12 cellular contexts compared by ENCODE assay signal in genomic region chr1:53737648-53738204, GRCh38. TPM values are rescaled to one million over a fixed set of nuclear protein-coding genes. Genes with fewer than 3 reads are reported as not detected.
A peak's percentile ranks its signal among the peaks of the same experiment; 100 is the strongest.
DNase-seq lines count a peak whose midpoint lies in the region; ATAC-seq, FAIRE-seq and TF ChIP-seq lines count a peak whose summit lies in the region.
"Had no signal": no experiment of that assay in that cellular context is flagged by ENCODE, and none has a peak within 500 bp of the region (broad histone marks: within the 10 kb centered on the region; RNA-seq: fewer than 3 reads in every experiment).

No MANE protein-coding gene starts in this region.

- no peaks in the 10 kb centered on the region for H3K79me1 ChIP-seq in H9 (ENCODE audit: insufficient read depth, low read depth, low read length, poor library complexity, severe bottlenecking)

- no peak overlapping the region for H3K9ac ChIP-seq in H9 (ENCODE audit: extremely low read depth, insufficient read length, low read length)
- peak overlapping the region; percentile 95 for H3K9ac ChIP-seq in astrocyte (ENCODE audit: low read length)

- peaks cover 9 to 17% of the 10 kb centered on the region in 2 experiments for H3K4me1 Mint-ChIP-seq in H9
- H3K4me1 Mint-ChIP-seq in astrocyte (ENCODE audit: low read depth, unreplicated experiment), result peaks cover 9% of the 10 kb centered on the region

- peaks cover 11% of the 10 kb centered on the region for H3K23me2 ChIP-seq in H9 (ENCODE audit: insufficient read length, low read depth, low read length, poor library complexity, severe bottlenecking)

- intact Hi-C loops in gastrocnemius medialis (cut with DNase I; ENCODE audit: low total_unique reads), result no loop called here

- no peak overlapping the region for H3K14ac ChIP-seq in H9 (ENCODE audit: insufficient read depth, low read length)

- H3K4ac ChIP-seq in H9 (ENCODE audit: low read depth, low read length), result no peak overlapping the region

- no peak overlapping the region for H2BK15ac ChIP-seq in H9 (ENCODE audit: low read depth, low read length)

- H3K27me3 ChIP-seq in H9 (ENCODE audit: insufficient read depth, low read length) (peaks cover 47% of the 10 kb centered on the region), astrocyte (ENCODE audit: insufficient read depth, low read length) (no peaks in the 10 kb centered on the region), gastrocnemius medialis (peaks cover 10 to 35% (median 31%) of the 10 kb centered on the region in 3 donors)
- H3K27me3 ChIP-seq: ovary had no signal

- no peak overlapping the region for H4K5ac ChIP-seq in H9 (ENCODE audit: insufficient read length, low read depth, low read length)

- WGBS in H9 (ENCODE audit: extremely low coverage, insufficient read length, low lambda C conversion rate), result no CpG with 5 or more reads among the region's 58 CpGs

- no peaks in the 10 kb centered on the region for H4K20me1 ChIP-seq in H9 (ENCODE audit: control insufficient read depth, insufficient read depth, insufficient read length)
- H4K20me1 ChIP-seq in astrocyte (ENCODE audit: insufficient read depth, low read length), result no peaks in the 10 kb centered on the region

- TF ChIP-seq POLR2A in gastrocnemius medialis (IDR thresholded peaks at IDR 0.05) (no peak), GM12892 (IDR thresholded peaks at IDR 0.05; ENCODE audit: low read depth, low read length) (no peak)

- H3K4me2 ChIP-seq in H9 (ENCODE audit: insufficient read depth, insufficient read length, low read length) (peak overlapping the region; percentile 57), astrocyte (ENCODE audit: low read length) (peak overlapping the region; percentile 94)

- no peak overlapping the region for H3T11ph ChIP-seq in H9 (ENCODE audit: low read length)

- H3K79me2 ChIP-seq in H9 (ENCODE audit: insufficient read depth, low read length) (no peaks in the 10 kb centered on the region), astrocyte (ENCODE audit: insufficient read depth, low read length) (peaks cover 49% of the 10 kb centered on the region)

- H3K56ac ChIP-seq in H9 (ENCODE audit: insufficient read length, low read depth, low read length), result no peak overlapping the region

- no peak overlapping the region for H3K18ac ChIP-seq in H9 (ENCODE audit: insufficient read length, low read depth, low read length)

- H3K27ac ChIP-seq in H9 (ENCODE audit: insufficient read length, low read depth, low read length) (no peak overlapping the region), astrocyte (ENCODE audit: low read depth, low read length) (peak overlapping the region; percentile 100), gastrocnemius medialis (no peak overlapping the region)
- H3K27ac ChIP-seq: ovary, VCaP had no signal

- no peaks in the 10 kb centered on the region for H3K36me3 ChIP-seq in astrocyte (ENCODE audit: insufficient read depth, low read length)
- H3K36me3 ChIP-seq in gastrocnemius medialis, result no peaks in the 10 kb centered on the region
- H3K36me3 ChIP-seq: ovary had no signal

- no peak overlapping the region for H2BK5ac ChIP-seq in H9 (ENCODE audit: insufficient read length, low read length)

- no peak overlapping the region for H4K91ac ChIP-seq in H9 (ENCODE audit: insufficient read length, low read depth, low read length)

- no peak for TF ChIP-seq CTCF in H9 (conservative IDR thresholded peaks at IDR 0.05)
- no peak for TF ChIP-seq CTCF in astrocyte (IDR thresholded peaks at IDR 0.05; ENCODE audit: insufficient read depth, low read depth, low read length)
- TF ChIP-seq CTCF in gastrocnemius medialis (IDR thresholded peaks at IDR 0.05 in 4 of 5, conservative IDR thresholded peaks at IDR 0.05 in 1 of 5), result no peak

- H2AFZ ChIP-seq in H9 (ENCODE audit: low read length) (no peak overlapping the region), astrocyte (ENCODE audit: low read depth, low read length) (peak overlapping the region; percentile 79)

- H2BK12ac ChIP-seq in H9 (ENCODE audit: insufficient read length, low read depth, low read length), result no peak overlapping the region

- no peak overlapping the region for H2BK120ac ChIP-seq in H9 (ENCODE audit: low read depth, low read length, poor library complexity, severe bottlenecking)

- ATAC-seq in gastrocnemius medialis, result no peak

- H3K27ac Mint-ChIP-seq in H9 (no peak overlapping the region), astrocyte (ENCODE audit: unreplicated experiment) (no peak overlapping the region)

- no peak overlapping the region for H4K8ac ChIP-seq in H9 (replicated peaks; ENCODE audit: insufficient read length, low read depth, low read length)

- peak overlapping the region; percentile 52 to 73 for H3K4me3 Mint-ChIP-seq in H9
- no peak overlapping the region for H3K4me3 Mint-ChIP-seq in astrocyte (ENCODE audit: unreplicated experiment)

- no peak for FAIRE-seq in astrocyte (lab: Jason Lieb, UNC)
- no peak for FAIRE-seq in GM12892 (lab: Jason Lieb, UNC)
- FAIRE-seq: colon had no signal

- H3K4me3 ChIP-seq in astrocyte (ENCODE audit: insufficient read depth, low read depth, low read length) (peak overlapping the region; percentile 74), iPS-18c (ENCODE audit: insufficient read depth, low read depth, low read length) (peak overlapping the region; percentile 57), gastrocnemius medialis (peak overlapping the region; percentile 54 to 65 (median 62))

- no peak overlapping the region for H2BK20ac ChIP-seq in H9 (ENCODE audit: low read depth, low read length, poor library complexity, severe bottlenecking)

- DNase-seq in H9 (peak; percentile 60), astrocyte (ENCODE audit: low read depth) (no peak), gastrocnemius medialis (no peak), UCSD-AML1 (lab: John Stamatoyannopoulos, UW; ENCODE audit: unreplicated experiment) (no peak), NCI-H2227 treated with DMSO at 0.1 percent for 48 hours (lab: John Stamatoyannopoulos, UW) (no peak), T-helper 9 cell (no peak), GM12892 (ENCODE audit: insufficient read length) (no peak)
- DNase-seq: NCI-H1436 had no signal

- H3K4me1 ChIP-seq in H9 (ENCODE audit: insufficient read depth, low read length), result no peaks in the 10 kb centered on the region
- H3K4me1 ChIP-seq in astrocyte (ENCODE audit: insufficient read depth, low read length), result peaks cover 70% of the 10 kb centered on the region
- peaks cover 10 to 14% of the 10 kb centered on the region in 2 donors for H3K4me1 ChIP-seq in gastrocnemius medialis

- in situ Hi-C loops in gastrocnemius medialis (cut with MboI; ENCODE audit: low sequenced_read_pairs in 4 of 4), result no loop called here

- H3K36me3 Mint-ChIP-seq in H9 (ENCODE audit: insufficient read depth in 1 of 3, low read depth in 3 of 3), result no peaks in the 10 kb centered on the region
- H3K36me3 Mint-ChIP-seq in astrocyte (ENCODE audit: low read depth, unreplicated experiment), result no peaks in the 10 kb centered on the region

- peaks cover 2% of the 10 kb centered on the region in 2 experiments; a peak in 3 of 5 replicates for H3K9me3 Mint-ChIP-seq in H9
- peaks cover under 1% of the 10 kb centered on the region for H3K9me3 Mint-ChIP-seq in astrocyte (ENCODE audit: unreplicated experiment)

- no peak overlapping the region for H3K23ac ChIP-seq in H9 (ENCODE audit: insufficient read length, low read depth, low read length)

- H3K27me3 Mint-ChIP-seq in H9 (ENCODE audit: low read depth), result peaks cover 92% of the 10 kb centered on the region
- peaks cover 34% of the 10 kb centered on the region for H3K27me3 Mint-ChIP-seq in astrocyte (ENCODE audit: low read depth, unreplicated experiment)

- H3K9me3 ChIP-seq in H9 (ENCODE audit: control insufficient read depth, low read depth, low read length), result no peaks in the 10 kb centered on the region
- no peaks in the 10 kb centered on the region for H3K9me3 ChIP-seq in astrocyte (ENCODE audit: insufficient read depth, low read depth, low read length)
- H3K9me3 ChIP-seq in iPS-18c (ENCODE audit: control insufficient read depth, insufficient read depth, low read length), result peaks cover 2% of the 10 kb centered on the region
- H3K9me3 ChIP-seq in gastrocnemius medialis, result no peaks in the 10 kb centered on the region
- H3K9me3 ChIP-seq: ovary had no signal

- H2AK5ac ChIP-seq in H9 (ENCODE audit: insufficient read length, low read length), result no peak overlapping the region

RNA-seq across cellular contexts. Expression of gene GLIS1, which starts 1.2 kb away (rescaled TPM):
- 0.11 and 0.28 TPM in 2 replicates for total RNA-seq in H9 (2021)
- 0.07 TPM in 1 of 2 replicates, not detected in the other for total RNA-seq in astrocyte
- total RNA-seq in gastrocnemius medialis, result not detected
- polyA plus RNA-seq in GM12892 (2012; ENCODE audit: missing spikeins), result not detected
